In genomic region chr4:110193822-110194761, GRCh38 we compare ENCODE assay signal across 1 cellular context.
A peak's percentile ranks its signal among the peaks of the same experiment; 100 is the strongest.
TF ChIP-seq lines count a peak whose summit lies in the region.

No MANE protein-coding gene starts in this region.

TF ChIP-seq in GM12878, 131 proteins besides CTCF, POLR2A, EP300 and RAD21 (continued from another document):
- 0 out of 2 replicates have a peak, but pooled peaks have one; percentile 9 for TF ChIP-seq YY1 (IDR thresholded peaks at IDR 0.05; ENCODE audit: low read depth, low read length)
- peak; percentile 67; the same call in 1 of the 2 replicates for TF ChIP-seq SMAD5 (IDR thresholded peaks at IDR 0.05; ENCODE audit: low read depth)
- no peak for TF ChIP-seq BCL3 (IDR thresholded peaks at IDR 0.05; ENCODE audit: borderline replicate concordance, insufficient read depth, low read depth, low read length, poor library complexity, severe bottlenecking)
- no peak for TF ChIP-seq E2F8 (IDR thresholded peaks at IDR 0.05; ENCODE audit: low read depth, partially characterized antibody)
- TF ChIP-seq KLF5 (IDR thresholded peaks at IDR 0.05; ENCODE audit: partially characterized antibody) = no peak
- TF ChIP-seq ZBED1 (IDR thresholded peaks at IDR 0.05; ENCODE audit: borderline replicate concordance) = peak; percentile 66; the same call in 1 of the 2 replicates
